In the genomic region with DNA sequence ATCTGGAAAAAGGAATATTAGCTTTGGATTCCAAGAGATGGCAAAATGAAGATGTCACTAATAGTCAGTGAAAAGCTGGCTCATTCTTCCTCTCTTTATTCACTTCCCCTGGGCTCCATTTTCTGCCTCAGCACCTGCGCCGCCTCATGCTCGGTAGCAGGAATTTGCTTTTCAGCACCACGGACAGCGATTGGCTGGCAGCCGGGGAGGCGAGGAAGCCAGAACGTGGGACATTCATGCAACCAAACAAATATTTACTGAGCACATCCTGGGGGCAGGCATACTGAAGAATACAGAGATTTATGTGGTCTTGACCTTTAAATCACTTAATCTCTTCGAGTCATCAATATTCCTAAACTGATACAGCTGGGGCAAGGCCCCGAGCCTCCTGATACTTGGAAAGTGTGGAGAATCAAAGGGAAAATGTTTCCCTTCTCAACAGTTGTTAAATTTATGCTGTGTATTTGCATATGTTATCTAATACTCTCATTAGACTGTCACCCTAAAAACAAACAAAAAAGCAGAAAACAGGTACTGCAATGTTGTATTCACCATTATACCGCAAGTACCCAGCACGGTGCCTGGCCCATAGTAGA, we compare ENCODE assay signal across 8 cellular contexts. TPM values are rescaled to one million over a fixed set of nuclear protein-coding genes. Genes with fewer than 3 reads are reported as not detected.
DNase-seq lines count a peak whose midpoint lies in the region; ATAC-seq, FAIRE-seq and TF ChIP-seq lines count a peak whose summit lies in the region.

No MANE protein-coding gene starts in this region.

- no peak for FAIRE-seq in kidney (lab: Jason Lieb, UNC)

- H3K9me3 ChIP-seq in adipocyte (ENCODE audit: control insufficient read depth, low read length) = no peaks in the 10 kb centered on the region
- no peaks in the 10 kb centered on the region for H3K9me3 ChIP-seq in smooth muscle cell (replicated peaks; ENCODE audit: low read depth)
- H3K9me3 ChIP-seq in kidney (ENCODE audit: control insufficient read depth in 1 of 2, low read length in 2 of 2) = no peaks in the 10 kb centered on the region

- H3K9ac ChIP-seq in adipocyte (ENCODE audit: low read length) (no peak overlapping the region), smooth muscle cell (ENCODE audit: low read depth) (no peak overlapping the region), kidney (ENCODE audit: low read length in 2 of 2) (no peak overlapping the region)

- H3K79me2 ChIP-seq in smooth muscle cell (ENCODE audit: low read depth) = no peaks in the 10 kb centered on the region

- H3K27me3 ChIP-seq in adipocyte (replicated peaks; ENCODE audit: control insufficient read depth, insufficient read depth, low read length) (peaks cover 71% of the 10 kb centered on the region), smooth muscle cell (ENCODE audit: low read depth) (peaks cover 8% of the 10 kb centered on the region)

- 24% methylated on average over 12 of the region's 12 CpGs for WGBS in smooth muscle cell (ENCODE audit: low lambda C conversion rate)

- no peaks in the 10 kb centered on the region for H4K20me1 ChIP-seq in smooth muscle cell (ENCODE audit: low read depth)

- H3K4me1 ChIP-seq in adipocyte (ENCODE audit: control insufficient read depth, insufficient read depth, low read length) (peaks cover 16% of the 10 kb centered on the region), smooth muscle cell (ENCODE audit: low read depth) (no peaks in the 10 kb centered on the region), kidney (ENCODE audit: control insufficient read depth in 1 of 2, insufficient read depth in 1 of 2, low read depth in 1 of 2, low read length in 2 of 2) (no peaks in the 10 kb centered on the region)

- intact Hi-C loops in kidney (cut with DNase I) = no loop called here

- H3K36me3 ChIP-seq in adipocyte (ENCODE audit: control insufficient read depth, insufficient read depth, low read length, severe bottlenecking) = no peaks in the 10 kb centered on the region
- H3K36me3 ChIP-seq in smooth muscle cell (ENCODE audit: low read depth) = no peaks in the 10 kb centered on the region
- no peaks in the 10 kb centered on the region for H3K36me3 ChIP-seq in kidney (ENCODE audit: control insufficient read depth in 1 of 2, insufficient read depth in 2 of 2, low read length in 2 of 2)

- H3K4me2 ChIP-seq in smooth muscle cell = no peak overlapping the region

- peaks cover 13% of the 10 kb centered on the region for H3F3A ChIP-seq in smooth muscle cell (ENCODE audit: low read depth)

- DNase-seq in activated gamma-delta T cell treated with Interleukin-2 at 50 U/mL for 16 hours (peak; percentile 50), activated gamma-delta T cell (lab: John Stamatoyannopoulos, UW) (no peak), SW480 (ENCODE audit: low spot score) (peak; percentile 47), adipocyte (ENCODE audit: low read depth) (peak; percentile 78), hepatic stellate cell (ENCODE audit: low spot score) (peak; percentile 34), smooth muscle cell (lab: John Stamatoyannopoulos, UW; ENCODE audit: unreplicated experiment) (peak; percentile 38), kidney (no peak)

- ATAC-seq in GM21576 (IDR thresholded peaks at IDR 0.05; ENCODE audit: unreplicated experiment) = no peak

- H2AFZ ChIP-seq in smooth muscle cell (ENCODE audit: low read depth) = no peak overlapping the region

- H3K4me3 ChIP-seq in adipocyte (ENCODE audit: low read length) = no peak overlapping the region
- no peak overlapping the region for H3K4me3 ChIP-seq in smooth muscle cell
- H3K4me3 ChIP-seq in kidney (ENCODE audit: low read length in 2 of 2) = no peak overlapping the region

- no peak overlapping the region for H3K27ac ChIP-seq in smooth muscle cell (ENCODE audit: low read depth)
- H3K27ac ChIP-seq in kidney (ENCODE audit: low read depth in 2 of 2, low read length in 2 of 2) = no peak overlapping the region

- TF ChIP-seq CTCF in smooth muscle cell (IDR thresholded peaks at IDR 0.05; ENCODE audit: borderline replicate concordance, insufficient read depth, poor library complexity, severe bottlenecking) = no peak
- no peak for TF ChIP-seq CTCF in kidney (IDR thresholded peaks at IDR 0.05; ENCODE audit: borderline replicate concordance, extremely low read depth, insufficient read depth)

RNA-seq across cellular contexts. Expression of a gene that starts 12.1 kb away (rescaled TPM):
- total RNA-seq in smooth muscle cell (not detected in 2 replicates), kidney (not detected)
- polyA plus RNA-seq in smooth muscle cell (not detected in 2 replicates), kidney (ENCODE audit: insufficient read depth, low read depth, low replicate concordance) (not detected)

Comparison
In these comparisons a context has a peak if more than half of its experiments do, and no peak if none do; other contexts are left out.
1. DNase-seq: peak in activated gamma-delta T cell treated with Interleukin-2 at 50 U/mL for 16 hours (single experiment), SW480 (single experiment), adipocyte (single experiment), hepatic stellate cell (single experiment) and smooth muscle cell (single experiment); none in activated gamma-delta T cell (single experiment) and kidney (single experiment).